14 cellular contexts compared by ENCODE assay signal in genomic region chr21:45142469-45142868, GRCh38.
DNase-seq lines count a peak whose midpoint lies in the region; ATAC-seq, FAIRE-seq and TF ChIP-seq lines count a peak whose summit lies in the region.
"Had no signal": no experiment of that assay in that cellular context is flagged by ENCODE, and none has a peak within 500 bp of the region (broad histone marks: within the 10 kb centered on the region; RNA-seq: fewer than 3 reads in every experiment).

No MANE protein-coding gene starts in this region.

- H2AFZ ChIP-seq in mammary epithelial cell (ENCODE audit: low read depth, low read length) = no peak overlapping the region
- H2AFZ ChIP-seq: GM23338 had no signal

- POLR2A ChIA-PET in MCF 10A (lab: Yijun Ruan, JAX) = interaction anchor here (0.9 to 1.4 kb wide), 2 partner anchors 12 to 150 kb away, joined by 3 to 4 read pairs; no protein-coding TSS in a partner anchor

- no peaks in the 10 kb centered on the region for H3K36me3 Mint-ChIP-seq in MCF 10A (ENCODE audit: insufficient read depth, unreplicated experiment)
- H3K36me3 Mint-ChIP-seq: type B pancreatic cell had no signal

- 75% methylated on average over 6 of the region's 7 CpGs for WGBS in mammary epithelial cell (ENCODE audit: low coverage, missing lambda C conversion rate)
- 48 to 75% methylated on average over 2 to 7 of the region's 7 CpGs for WGBS in body of pancreas, 2 donors
- 84 to 87% methylated on average over 7 of the region's 7 CpGs for WGBS in thyroid gland, 2 donors

- H3K36me3 ChIP-seq in mammary epithelial cell (ENCODE audit: insufficient read depth, low read length) = peaks cover 5% of the 10 kb centered on the region
- no peaks in the 10 kb centered on the region for H3K36me3 ChIP-seq in body of pancreas (replicated peaks in 1 of 2; ENCODE audit: insufficient read depth in 1 of 2, low read depth in 2 of 2)
- H3K36me3 ChIP-seq in thyroid gland = no peaks in the 10 kb centered on the region

- H4K20me1 ChIP-seq in mammary epithelial cell (ENCODE audit: insufficient read depth, low read length) = peaks cover 3% of the 10 kb centered on the region

- dilution Hi-C loops in mammary epithelial cell (cut with HindIII; ENCODE audit: low sequenced_read_pairs) = no loop called here

- intact Hi-C loops in MCF 10A (cut with micrococcal nuclease) = no loop called here
- intact Hi-C loops in mammary epithelial cell (cut with micrococcal nuclease) = no loop called here
- intact Hi-C loops in body of pancreas (cut with DNase I) = no loop called here
- intact Hi-C loops in thyroid gland (cut with DNase I) = no loop called here

- no peak overlapping the region for H3K9ac ChIP-seq in mammary epithelial cell (ENCODE audit: insufficient read depth, low read length)

- H3K4me1 Mint-ChIP-seq in MCF 10A (ENCODE audit: insufficient read depth, unreplicated experiment) = peaks cover 13% of the 10 kb centered on the region
- H3K4me1 Mint-ChIP-seq: GM23338 had no signal

- DNase-seq in MCF 10A (ENCODE audit: unreplicated experiment) (peak; percentile 39), mammary epithelial cell (no peak), body of pancreas (peak; percentile 32 to 57 (median 44)), iris pigment epithelial cell (ENCODE audit: low read depth) (peak; percentile 89), urothelium cell line (ENCODE audit: low spot score) (peak; percentile 44), thyroid gland (no peak), NCI-H2107 treated with DMSO at 0.1 percent for 48 hours (lab: John Stamatoyannopoulos, UW; ENCODE audit: unreplicated experiment) (no peak)
- DNase-seq in central memory CD4-positive, alpha-beta T cell = no peak
- DNase-seq: activated CD4-positive, alpha-beta T cell treated with anti-CD3 and anti-CD28 coated beads, Interleukin-2, amount 50 U/mL, for 4 hours; activated naive CD8-positive, alpha-beta T cell treated with anti-CD3 and anti-CD28 coated beads, Interleukin-2, amount 10 ng/mL, durations not matched to agents 7 days and 5 days; left lung had no signal

- H3K79me2 ChIP-seq in mammary epithelial cell (ENCODE audit: insufficient read depth, low read length) = no peaks in the 10 kb centered on the region

- in situ Hi-C loops in mammary epithelial cell (cut with MboI; ENCODE audit: low sequenced_read_pairs in 2 of 2) = loop anchor here (10.0 kb wide), 1 partner anchor 302 kb away; no protein-coding TSS in a partner anchor

- no peak overlapping the region for H3K4me3 ChIP-seq in mammary epithelial cell (replicated peaks in 1 of 3; ENCODE audit: insufficient read depth in 1 of 3, low read depth in 2 of 3, low read length in 3 of 3)
- H3K4me3 ChIP-seq in body of pancreas = no peak overlapping the region
- no peak overlapping the region for H3K4me3 ChIP-seq in thyroid gland (replicated peaks in 1 of 3)
- H3K4me3 ChIP-seq: A549, GM23338, left lung had no signal

- no peaks in the 10 kb centered on the region for H3K27me3 Mint-ChIP-seq in MCF 10A (ENCODE audit: insufficient read depth, unreplicated experiment)
- H3K27me3 Mint-ChIP-seq: activated naive CD8-positive, alpha-beta T cell treated with anti-CD3 and anti-CD28 coated beads, Interleukin-2, amount 10 ng/mL, durations not matched to agents 7 days and 5 days; type B pancreatic cell had no signal

- H3K4me2 ChIP-seq in mammary epithelial cell (ENCODE audit: insufficient read depth, low read depth, low read length) = no peak overlapping the region
- H3K4me2 ChIP-seq: A549, GM23338 had no signal

- no peak overlapping the region for H3K27ac Mint-ChIP-seq in MCF 10A (ENCODE audit: low read depth, unreplicated experiment)
- H3K27ac Mint-ChIP-seq: activated naive CD8-positive, alpha-beta T cell treated with anti-CD3 and anti-CD28 coated beads, Interleukin-2, amount 10 ng/mL, durations not matched to agents 7 days and 5 days; GM23338; type B pancreatic cell had no signal

- BruUV-seq in MCF 10A (replicated peaks; lab: Mats Ljungman, UMichigan) = no TSS peak
- no TSS peak for BruUV-seq in mammary epithelial cell (replicated peaks; lab: Mats Ljungman, UMichigan)

- no peaks in the 10 kb centered on the region for H3K9me3 ChIP-seq in mammary epithelial cell (replicated peaks; ENCODE audit: insufficient read depth, low read length)
- H3K9me3 ChIP-seq in body of pancreas = no peaks in the 10 kb centered on the region
- no peaks in the 10 kb centered on the region for H3K9me3 ChIP-seq in thyroid gland
- H3K9me3 ChIP-seq: A549, left lung had no signal

- no peaks in the 10 kb centered on the region for H3K27me3 ChIP-seq in mammary epithelial cell (ENCODE audit: insufficient read depth, low read length)
- no peaks in the 10 kb centered on the region for H3K27me3 ChIP-seq in body of pancreas
- no peaks in the 10 kb centered on the region for H3K27me3 ChIP-seq in thyroid gland
- H3K27me3 ChIP-seq: left lung had no signal

- no peak for TF ChIP-seq CTCF in MCF 10A (IDR thresholded peaks at IDR 0.05; ENCODE audit: unreplicated experiment)
- TF ChIP-seq CTCF in mammary epithelial cell (conservative IDR thresholded peaks at IDR 0.05 in 1 of 2, IDR thresholded peaks at IDR 0.05 in 1 of 2; ENCODE audit: extremely low read depth in 1 of 2, insufficient read depth in 1 of 2, low read depth in 1 of 2, low read length in 2 of 2) = no peak
- no peak for TF ChIP-seq CTCF in body of pancreas (IDR thresholded peaks at IDR 0.05)
- TF ChIP-seq CTCF in thyroid gland (IDR thresholded peaks at IDR 0.05) = no peak

- no peak overlapping the region for H3K4me3 Mint-ChIP-seq in MCF 10A (ENCODE audit: unreplicated experiment)
- H3K4me3 Mint-ChIP-seq: activated naive CD8-positive, alpha-beta T cell treated with anti-CD3 and anti-CD28 coated beads, Interleukin-2, amount 10 ng/mL, durations not matched to agents 7 days and 5 days; GM23338; type B pancreatic cell had no signal

- FAIRE-seq in urothelium cell line (lab: Jason Lieb, UNC) = no peak
- FAIRE-seq: A549 had no signal

- ATAC-seq in body of pancreas = peak; percentile 47
- ATAC-seq: A549, GM23338, left lung had no signal

- H3K9me3 Mint-ChIP-seq in MCF 10A (ENCODE audit: unreplicated experiment) = no peaks in the 10 kb centered on the region
- H3K9me3 Mint-ChIP-seq: activated naive CD8-positive, alpha-beta T cell treated with anti-CD3 and anti-CD28 coated beads, Interleukin-2, amount 10 ng/mL, durations not matched to agents 7 days and 5 days; GM23338; type B pancreatic cell had no signal

- no peak for TF ChIP-seq POLR2A in body of pancreas (IDR thresholded peaks at IDR 0.05)
- no peak for TF ChIP-seq POLR2A in thyroid gland (IDR thresholded peaks at IDR 0.05)

- CTCF ChIA-PET in MCF 10A (lab: Yijun Ruan, JAX) = interaction anchor here (0.6 to 8.8 kb wide), 4 partner anchors 151 to 335 kb away, joined by 3 to 302 read pairs (median 23); no protein-coding TSS in a partner anchor
- CTCF ChIA-PET in mammary epithelial cell (lab: Charles Lee; ENCODE audit: low non-redundant PET) = no interaction called here

- H3K4me1 ChIP-seq in mammary epithelial cell (ENCODE audit: insufficient read depth, low read length) (peaks cover 10% of the 10 kb centered on the region), body of pancreas (peaks cover 4% of the 10 kb centered on the region), thyroid gland (no peaks in the 10 kb centered on the region)
- H3K4me1 ChIP-seq: left lung had no signal

- H3K27ac ChIP-seq in mammary epithelial cell (ENCODE audit: insufficient read depth, low read depth, low read length) = no peak overlapping the region
- H3K27ac ChIP-seq in body of pancreas = no peak overlapping the region
- H3K27ac ChIP-seq in thyroid gland = no peak overlapping the region
- H3K27ac ChIP-seq: A549, left lung had no signal

Comparison
In these comparisons a context has a peak if more than half of its experiments do, and no peak if none do; other contexts are left out.
1. DNase-seq: peak in MCF 10A (single experiment), body of pancreas (4 of 4), iris pigment epithelial cell (single experiment) and urothelium cell line (single experiment); none in mammary epithelial cell (single experiment), thyroid gland (0 of 2), central memory CD4-positive, alpha-beta T cell (single experiment) and NCI-H2107 treated with DMSO at 0.1 percent for 48 hours (single experiment).